ENCODE assay signal across 21 cellular contexts in genomic region chr3:197111685-197112084, GRCh38.
"Had no signal": no experiment of that assay in that cellular context is flagged by ENCODE, and none has a peak within 500 bp of the region (broad histone marks: within the 10 kb centered on the region; RNA-seq: fewer than 3 reads in every experiment).

No MANE protein-coding gene starts in this region.

- H3K9ac ChIP-seq: KMS-11, SK-N-SH had no signal

- ATAC-seq: Panc1 had no signal

- H3K9me3 ChIP-seq: SK-N-SH had no signal

- H3K4me2 ChIP-seq: KMS-11, SK-N-SH had no signal

- DNase-seq: IMR-90, Kasumi-1, MM.1S, NCI-H1092 treated with DMSO at 0.1 percent for 48 hours, NCI-H1436, NCI-H187, NCI-H2029, NCI-H2081 treated with DMSO at 0.1 percent for 48 hours, NCI-H2171, NCI-H226, NCI-H446, NCI-H510A, NCI-H524 treated with DMSO at 0.1 percent for 48 hours, NCI-H69, NCI-H774, SHP77, SK-N-SH, SW 1271 had no signal

- H3K27ac ChIP-seq: KMS-11, RWPE1 had no signal
